Comparison of ENCODE assay signal across 8 cellular contexts in the genomic region with DNA sequence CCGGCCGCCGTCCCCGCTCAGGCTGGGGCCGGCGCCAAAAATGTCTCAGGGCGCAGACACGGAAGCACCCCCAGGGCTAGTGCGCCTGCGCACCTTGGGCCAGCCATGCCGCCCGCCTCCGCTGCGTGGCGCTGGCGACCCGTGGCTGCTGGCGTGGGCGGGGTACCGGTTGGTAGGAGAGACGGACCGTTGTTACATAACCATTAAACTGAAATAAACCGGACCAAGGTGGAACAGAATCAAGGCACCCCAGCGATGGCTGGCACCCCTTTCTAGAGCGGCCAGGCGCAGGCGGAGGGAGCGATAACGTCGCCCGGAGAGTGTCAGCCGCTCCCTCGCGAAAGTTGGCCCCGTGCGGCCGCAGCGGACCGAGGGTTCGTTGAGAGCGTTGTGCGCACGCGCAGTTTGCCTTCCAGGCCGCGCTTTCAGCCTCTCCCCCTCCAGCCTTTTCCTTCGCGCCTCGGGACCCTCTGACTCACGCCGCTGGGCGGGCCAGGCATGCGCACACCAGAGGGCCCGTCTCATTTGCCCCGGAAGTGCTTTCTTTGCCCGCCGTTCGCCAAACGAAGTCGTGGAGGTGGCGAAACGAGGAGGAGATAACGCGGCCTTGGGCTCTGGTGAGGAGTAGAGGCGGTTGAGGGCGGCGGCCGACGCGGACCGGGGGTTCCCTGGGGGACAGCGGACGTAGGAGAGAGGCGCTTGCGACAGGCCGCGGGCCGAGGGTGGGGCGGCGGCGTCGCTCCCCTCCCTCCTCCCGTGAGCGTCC. TPM values are rescaled to one million over a fixed set of nuclear protein-coding genes. Genes with fewer than 3 reads are reported as not detected.
DNase-seq lines count a peak whose midpoint lies in the region; ATAC-seq and TF ChIP-seq lines count a peak whose summit lies in the region.

A gene with protein sequence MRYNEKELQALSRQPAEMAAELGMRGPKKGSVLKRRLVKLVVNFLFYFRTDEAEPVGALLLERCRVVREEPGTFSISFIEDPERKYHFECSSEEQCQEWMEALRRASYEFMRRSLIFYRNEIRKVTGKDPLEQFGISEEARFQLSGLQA (minus strand): TSS at position 45 of the 766 bp plus-strand sequence. CDS start 81 bp downstream, outside the sequence.
A gene with protein sequence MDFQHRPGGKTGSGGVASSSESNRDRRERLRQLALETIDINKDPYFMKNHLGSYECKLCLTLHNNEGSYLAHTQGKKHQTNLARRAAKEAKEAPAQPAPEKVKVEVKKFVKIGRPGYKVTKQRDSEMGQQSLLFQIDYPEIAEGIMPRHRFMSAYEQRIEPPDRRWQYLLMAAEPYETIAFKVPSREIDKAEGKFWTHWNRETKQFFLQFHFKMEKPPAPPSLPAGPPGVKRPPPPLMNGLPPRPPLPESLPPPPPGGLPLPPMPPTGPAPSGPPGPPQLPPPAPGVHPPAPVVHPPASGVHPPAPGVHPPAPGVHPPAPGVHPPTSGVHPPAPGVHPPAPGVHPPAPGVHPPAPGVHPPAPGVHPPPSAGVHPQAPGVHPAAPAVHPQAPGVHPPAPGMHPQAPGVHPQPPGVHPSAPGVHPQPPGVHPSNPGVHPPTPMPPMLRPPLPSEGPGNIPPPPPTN (plus strand): TSS at position 540 of the 766 bp plus-strand sequence. CDS start 6,595 bp downstream, outside the sequence.

- 0% methylated on average over 24 to 36 of the region's 84 CpGs for WGBS in esophagus squamous epithelium, 2 donors

- H3K27me3 ChIP-seq in esophagus squamous epithelium: no peaks in the 10 kb centered on the region

- peaks cover 34 to 86% (median 55%) of the 10 kb centered on the region in 3 donors for H3K4me1 ChIP-seq in esophagus squamous epithelium

- peak in 3 of 4 donors; percentile 61 to 81 (median 75) for TF ChIP-seq POLR2A in esophagus squamous epithelium (IDR thresholded peaks at IDR 0.05)

- peak within 1 kb of the TSS; percentile 96 to 99 (median 98) for H3K27ac ChIP-seq in esophagus squamous epithelium

- H3K9me3 ChIP-seq in esophagus squamous epithelium: no peaks in the 10 kb centered on the region

- peak; percentile 59 for ATAC-seq in GM21825 (IDR thresholded peaks at IDR 0.05; ENCODE audit: unreplicated experiment)

- peak; percentile 98 for DNase-seq in EH (ENCODE audit: low read depth)
- peak; percentile 97 for DNase-seq in Kasumi-1 (lab: John Stamatoyannopoulos, UW)
- peak; percentile 96 for DNase-seq in RKO (ENCODE audit: low spot score)
- peak; percentile 98 for DNase-seq in activated T-helper 1 cell treated with Interleukin-2 at 50 U/mL for 16 hours (ENCODE audit: low read depth)
- peak; percentile 73 for DNase-seq in esophagus squamous epithelium (lab: John Stamatoyannopoulos, UW)
- DNase-seq in myocyte (ENCODE audit: low read depth): peak; percentile 98
- DNase-seq in stimulated activated CD8-positive, alpha-beta memory T cell treated with anti-CD3 and anti-CD28 coated beads, Interleukin-7, amount 100 ng/mL, for 48 hours (ENCODE audit: extremely low read depth in 1 of 2, low read depth in 1 of 2): peak; percentile 96 to 97

- TF ChIP-seq CTCF in esophagus squamous epithelium (IDR thresholded peaks at IDR 0.05): peak; percentile 96 to 100 (median 100)

- H3K36me3 ChIP-seq in esophagus squamous epithelium: peaks cover 0 to 35% (median 5%) of the 10 kb centered on the region in 3 donors

- peak within 1 kb of the TSS; percentile 79 to 97 (median 86) for H3K4me3 ChIP-seq in esophagus squamous epithelium

- intact Hi-C loops in esophagus squamous epithelium (cut with DNase I): loop anchor here (2.0 to 10.0 kb wide), 2 partner anchors 34 to 82 kb away; a partner anchor contains a TSS

RNA-seq across cellular contexts. Expression of the first gene that starts in this region (rescaled TPM):
- 10 to 100 TPM; 44.8 to 56.5 (median 48.8) TPM for total RNA-seq in esophagus squamous epithelium
- 77.5 and 86.7 TPM in 2 replicates for total RNA-seq in myocyte
- polyA plus RNA-seq in myocyte (2012): 42.0 TPM

RNA-seq across cellular contexts. Expression of the second gene that starts in this region (rescaled TPM):
- total RNA-seq in esophagus squamous epithelium: 10 to 100 TPM; 19.3 to 39.7 (median 31.3) TPM
- total RNA-seq in myocyte: 21.6 and 23.1 TPM in 2 replicates
- polyA plus RNA-seq in myocyte (2012): 46.6 TPM

Comparison
In these comparisons a context has a peak if more than half of its experiments do, and no peak if none do; other contexts are left out.
1. Peak in every context shown above with its lines: DNase-seq, ATAC-seq, H3K4me3 ChIP-seq and H3K27ac ChIP-seq.